Comparison of ENCODE assay signal across 1 cellular context in the genomic region with DNA sequence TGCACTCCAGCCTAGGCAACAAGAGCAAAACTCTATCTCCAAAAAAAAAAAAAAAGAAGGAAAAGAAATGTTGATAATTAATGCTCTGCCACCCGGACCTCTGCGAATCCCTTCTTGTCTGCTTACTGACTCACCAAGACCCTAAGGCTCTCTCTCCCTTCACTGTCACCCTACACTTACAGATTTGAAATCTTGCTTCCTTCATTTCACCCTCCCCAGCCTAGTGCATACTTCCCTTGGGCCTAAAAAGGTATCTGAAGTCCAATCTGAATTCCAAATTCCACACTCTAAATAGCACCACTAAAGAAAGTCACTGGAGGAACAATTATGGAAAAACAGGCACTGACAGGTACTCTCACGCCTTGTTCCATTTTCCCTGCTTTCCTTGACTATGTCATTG.
TF ChIP-seq lines count a peak whose summit lies in the region.

No MANE protein-coding gene starts in this region.

TF ChIP-seq in K562, 482 proteins besides CTCF, POLR2A, EP300 and RAD21:
- TF ChIP-seq MCM7 (IDR thresholded peaks at IDR 0.05): no peak
- no peak for TF ChIP-seq RBM22 (IDR thresholded peaks at IDR 0.05; ENCODE audit: low read depth, low read length, poor library complexity, severe bottlenecking)
- no peak for TF ChIP-seq SMAD4 (CRISPR knock-in tag; conservative IDR thresholded peaks at IDR 0.05)
- no peak for TF ChIP-seq WHSC1 (IDR thresholded peaks at IDR 0.05; ENCODE audit: low read length)
- TF ChIP-seq ZNF707 (CRISPR knock-in tag; conservative IDR thresholded peaks at IDR 0.05): no peak
